ENCODE assay signal across 10 cellular contexts in the genomic region with DNA sequence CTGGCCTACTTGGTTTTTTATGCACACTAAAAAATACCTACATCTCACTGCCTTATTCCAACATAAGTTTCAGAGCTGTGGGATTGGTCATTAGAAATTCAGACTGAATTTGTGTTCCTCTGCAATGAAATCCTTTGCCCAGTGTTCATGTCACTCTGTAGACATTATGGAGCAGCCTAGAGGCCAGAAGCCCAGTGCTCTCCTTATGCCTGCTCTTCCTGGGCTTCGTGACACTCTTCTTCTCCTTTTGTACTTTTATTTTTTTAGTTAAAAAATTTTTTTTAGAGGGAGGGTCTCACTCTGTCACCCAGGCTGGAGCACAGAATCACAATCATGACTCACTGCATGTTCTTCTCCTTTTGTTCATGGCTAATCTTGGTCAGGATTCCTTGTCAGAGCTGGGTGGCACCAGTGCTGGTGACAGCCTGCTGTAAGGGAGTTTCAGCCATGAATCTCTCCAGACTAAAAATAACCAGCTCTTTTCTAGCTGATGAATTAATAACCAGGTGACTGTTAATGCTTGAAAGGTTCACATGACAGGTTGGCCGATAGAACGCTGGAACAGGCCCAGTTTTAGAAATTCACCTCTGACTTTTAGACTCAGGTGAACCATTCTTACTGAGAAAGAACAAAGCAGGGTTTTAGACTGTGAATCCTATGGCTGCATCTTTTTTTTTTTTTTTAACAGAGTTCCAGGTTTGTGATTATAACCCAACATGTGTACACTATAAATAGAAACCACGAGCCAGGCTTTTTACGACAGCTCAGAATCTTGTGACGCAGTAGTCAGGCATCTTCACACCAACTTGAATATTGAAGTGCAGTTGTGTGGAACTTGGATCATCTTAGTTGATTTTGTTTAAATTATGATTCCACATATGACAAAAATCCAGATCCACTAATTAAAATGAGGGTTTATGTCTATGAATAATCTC. TPM values are rescaled to one million over a fixed set of nuclear protein-coding genes. Genes with fewer than 3 reads are reported as not detected.
DNase-seq lines count a peak whose midpoint lies in the region; ATAC-seq and TF ChIP-seq lines count a peak whose summit lies in the region.
"Had no signal": no experiment of that assay in that cellular context is flagged by ENCODE, and none has a peak within 500 bp of the region (broad histone marks: within the 10 kb centered on the region; RNA-seq: fewer than 3 reads in every experiment).

No MANE protein-coding gene starts in this region.

- H3K27me3 Mint-ChIP-seq in HFFc6 (ENCODE audit: insufficient read depth) = no peaks in the 10 kb centered on the region; the same call in 1 of the 2 replicates
- H3K27me3 Mint-ChIP-seq in activated naive CD4-positive, alpha-beta T cell treated with anti-CD3 and anti-CD28 coated beads, Interleukin-2, amount 10 ng/mL, durations not matched to agents 7 days and 5 days = no peaks in the 10 kb centered on the region
- H3K27me3 Mint-ChIP-seq: activated CD4-positive, alpha-beta T cell treated with anti-CD3 and anti-CD28 coated beads, Interleukin-2, amount 10 ng/mL, durations not matched to agents 24 days and 14 days had no signal

- TF ChIP-seq CTCF in HFFc6 (IDR thresholded peaks at IDR 0.05) = no peak
- no peak for TF ChIP-seq CTCF in right lobe of liver (IDR thresholded peaks at IDR 0.05)
- no peak for TF ChIP-seq CTCF in uterus (IDR thresholded peaks at IDR 0.05)

- ATAC-seq in right lobe of liver = peak; percentile 78 to 82 (median 79)
- no peak for ATAC-seq in HG03565 (IDR thresholded peaks at IDR 0.05; ENCODE audit: unreplicated experiment)

- WGBS in right lobe of liver (ENCODE audit: insufficient coverage, low coverage, low lambda C conversion rate, missing lambda C conversion rate) = 17% methylated on average over 6 of the region's 6 CpGs

- peak; percentile 50 for TF ChIP-seq POLR2A in right lobe of liver (IDR thresholded peaks at IDR 0.05)
- TF ChIP-seq POLR2A in uterus (IDR thresholded peaks at IDR 0.05) = no peak

- H3K4me1 ChIP-seq in right lobe of liver (peaks cover 0 to 38% (median 19%) of the 10 kb centered on the region in 4 donors), uterus (no peaks in the 10 kb centered on the region)

- H3K4me3 Mint-ChIP-seq in HFFc6 = peak overlapping the region; percentile 61
- H3K4me3 Mint-ChIP-seq in activated naive CD4-positive, alpha-beta T cell treated with anti-CD3 and anti-CD28 coated beads, Interleukin-2, amount 10 ng/mL, durations not matched to agents 7 days and 5 days = no peak overlapping the region
- H3K4me3 Mint-ChIP-seq: activated CD4-positive, alpha-beta T cell treated with anti-CD3 and anti-CD28 coated beads, Interleukin-2, amount 10 ng/mL, durations not matched to agents 24 days and 14 days; H9 had no signal

- H3K27me3 ChIP-seq in right lobe of liver = no peaks in the 10 kb centered on the region
- H3K27me3 ChIP-seq in uterus = no peaks in the 10 kb centered on the region

- intact Hi-C loops in right lobe of liver (cut with DNase I) (no loop called here), uterus (cut with DNase I; ENCODE audit: low total_unique reads) (no loop called here)

- H3K9me3 ChIP-seq in right lobe of liver = no peaks in the 10 kb centered on the region
- H3K9me3 ChIP-seq in uterus = no peaks in the 10 kb centered on the region

- peaks cover 33% of the 10 kb centered on the region for H3K36me3 Mint-ChIP-seq in HFFc6 (ENCODE audit: low read depth)
- H3K36me3 Mint-ChIP-seq in activated naive CD4-positive, alpha-beta T cell treated with anti-CD3 and anti-CD28 coated beads, Interleukin-2, amount 10 ng/mL, durations not matched to agents 7 days and 5 days = peaks cover 24% of the 10 kb centered on the region

- H3K27ac ChIP-seq in right lobe of liver (peak overlapping the region; percentile 62 to 84 (median 75)), uterus (peak overlapping the region; percentile 50 to 83)

- CTCF ChIA-PET in activated naive CD4-positive, alpha-beta T cell treated with anti-CD3 and anti-CD28 coated beads, Interleukin-2, amount 10 ng/mL, durations not matched to agents 7 days and 5 days (lab: Charles Lee) = no interaction called here

- peaks cover 0 to 61% (median 19%) of the 10 kb centered on the region in 4 donors for H3K36me3 ChIP-seq in right lobe of liver
- H3K36me3 ChIP-seq in uterus = peaks cover 0 to 3% of the 10 kb centered on the region in 2 donors

- no peaks in the 10 kb centered on the region for H3K9me3 Mint-ChIP-seq in HFFc6
- H3K9me3 Mint-ChIP-seq in activated naive CD4-positive, alpha-beta T cell treated with anti-CD3 and anti-CD28 coated beads, Interleukin-2, amount 10 ng/mL, durations not matched to agents 7 days and 5 days = no peaks in the 10 kb centered on the region
- H3K9me3 Mint-ChIP-seq: activated CD4-positive, alpha-beta T cell treated with anti-CD3 and anti-CD28 coated beads, Interleukin-2, amount 10 ng/mL, durations not matched to agents 24 days and 14 days; H9 had no signal

- H3K4me3 ChIP-seq in right lobe of liver (no peak overlapping the region), uterus (no peak overlapping the region)

- peaks cover 42% of the 10 kb centered on the region for H3K4me1 Mint-ChIP-seq in HFFc6 (ENCODE audit: low read depth)
- no peaks in the 10 kb centered on the region for H3K4me1 Mint-ChIP-seq in activated naive CD4-positive, alpha-beta T cell treated with anti-CD3 and anti-CD28 coated beads, Interleukin-2, amount 10 ng/mL, durations not matched to agents 7 days and 5 days
- H3K4me1 Mint-ChIP-seq: activated CD4-positive, alpha-beta T cell treated with anti-CD3 and anti-CD28 coated beads, Interleukin-2, amount 10 ng/mL, durations not matched to agents 24 days and 14 days had no signal

- DNase-seq in HFFc6 = peak; percentile 86
- peak; percentile 55 for DNase-seq in cerebellar cortex (ENCODE audit: low spot score)
- peak in 1 of 3 donors; percentile 72 for DNase-seq in right lobe of liver
- peak in 1 of 2 donors; percentile 38 for DNase-seq in uterus
- DNase-seq in activated naive CD4-positive, alpha-beta T cell treated with anti-CD3 and anti-CD28 coated beads, Interleukin-2, amount 10 ng/mL, durations not matched to agents 7 days and 5 days = no peak
- DNase-seq in anterior cingulate cortex (lab: John Stamatoyannopoulos, UW) = no peak
- DNase-seq: activated CD4-positive, alpha-beta T cell treated with anti-CD3 and anti-CD28 coated beads, Interleukin-2, amount 10 ng/mL, durations not matched to agents 24 days and 14 days; cerebellar nuclear complex; H9 had no signal

- H3K27ac Mint-ChIP-seq in HFFc6 = peak overlapping the region; percentile 85
- H3K27ac Mint-ChIP-seq in activated naive CD4-positive, alpha-beta T cell treated with anti-CD3 and anti-CD28 coated beads, Interleukin-2, amount 10 ng/mL, durations not matched to agents 7 days and 5 days = no peak overlapping the region
- H3K27ac Mint-ChIP-seq: activated CD4-positive, alpha-beta T cell treated with anti-CD3 and anti-CD28 coated beads, Interleukin-2, amount 10 ng/mL, durations not matched to agents 24 days and 14 days had no signal

RNA-seq across cellular contexts. Expression of gene C5orf47, which starts 34.0 kb away (rescaled TPM):
- total RNA-seq in HFFc6 (2021; fragmentation: NEBNext Ultra II Directional; extraction: Animal tissue kit (Norgen Biotek cat#: 25700)) = not detected
- total RNA-seq in right lobe of liver (not detected), uterus (under 1 TPM in 1 of 4 donors, not detected in 3; 0.21 TPM)
- total RNA-seq: activated CD4-positive, alpha-beta T cell treated with anti-CD3 and anti-CD28 coated beads, Interleukin-2, amount 10 ng/mL, durations not matched to agents 24 days and 14 days had no signal

Comparison
In these comparisons a context has a peak if more than half of its experiments do, and no peak if none do; other contexts are left out.
1. DNase-seq: peak in HFFc6 (single experiment) and cerebellar cortex (single experiment); none in activated naive CD4-positive, alpha-beta T cell treated with anti-CD3 and anti-CD28 coated beads, Interleukin-2, amount 10 ng/mL, durations not matched to agents 7 days and 5 days (single experiment) and anterior cingulate cortex (0 of 58).